In genomic region chr15:101650145-101650544, GRCh38 we compare ENCODE assay signal across 12 cellular contexts. TPM values are rescaled to one million over a fixed set of nuclear protein-coding genes. Genes with fewer than 3 reads are reported as not detected.
A peak's percentile ranks its signal among the peaks of the same experiment; 100 is the strongest.
DNase-seq lines count a peak whose midpoint lies in the region; ATAC-seq, FAIRE-seq and TF ChIP-seq lines count a peak whose summit lies in the region.
"Had no signal": no experiment of that assay in that cellular context is flagged by ENCODE, and none has a peak within 500 bp of the region (broad histone marks: within the 10 kb centered on the region; RNA-seq: fewer than 3 reads in every experiment).

No MANE protein-coding gene starts in this region.

- WGBS in GM12878 (ENCODE audit: insufficient coverage, insufficient replicate concordance, low lambda C conversion rate, missing lambda C conversion rate): 84% methylated on average over 5 of the region's 5 CpGs
- 54 to 63% (median 58%) methylated on average over 5 of the region's 5 CpGs for WGBS in stomach, 5 donors

- in situ Hi-C loops in GM12878 (cut with MboI): no loop called here

- H3K9me3 ChIP-seq in DOHH2 (ENCODE audit: control insufficient read depth, insufficient read depth, low read length) (no peaks in the 10 kb centered on the region), Loucy (ENCODE audit: insufficient read depth, low read depth, low read length) (no peaks in the 10 kb centered on the region), GM12878 (replicated peaks; ENCODE audit: control insufficient read depth, insufficient read depth, low read length) (no peaks in the 10 kb centered on the region), stomach (no peaks in the 10 kb centered on the region)
- H3K9me3 ChIP-seq: thyroid gland had no signal

- H3K9me2 ChIP-seq in DOHH2 (replicated peaks; ENCODE audit: control insufficient read depth, low read length): no peaks in the 10 kb centered on the region
- no peaks in the 10 kb centered on the region for H3K9me2 ChIP-seq in Loucy (replicated peaks; ENCODE audit: low read depth, low read length)

- no peak for TF ChIP-seq RAD21 in GM12878 (IDR thresholded peaks at IDR 0.05; ENCODE audit: insufficient read depth, low read depth, low read length)

- H3K4me3 Mint-ChIP-seq in neural crest cell: peak overlapping the region; percentile 53

- POLR2A ChIA-PET in GM12878 (lab: Charles Lee): interaction anchor here (0.8 kb wide), 1 partner anchor 374 kb away, joined by 4 read pairs; no protein-coding TSS in a partner anchor

- no peaks in the 10 kb centered on the region for H3K27me3 ChIP-seq in DOHH2 (ENCODE audit: control insufficient read depth, low read length)
- H3K27me3 ChIP-seq in Loucy (ENCODE audit: insufficient read depth, low read length, poor library complexity, severe bottlenecking): no peaks in the 10 kb centered on the region
- H3K27me3 ChIP-seq in GM12878 (replicated peaks in 1 of 2; ENCODE audit: control insufficient read depth in 2 of 2, insufficient read depth in 2 of 2, low read length in 1 of 2): no peaks in the 10 kb centered on the region
- H3K27me3 ChIP-seq in stomach: no peaks in the 10 kb centered on the region
- H3K27me3 ChIP-seq: thyroid gland had no signal

- peak overlapping the region; percentile 96 for H3K9ac ChIP-seq in Loucy (ENCODE audit: low read depth, low read length, poor library complexity, severe bottlenecking)
- H3K9ac ChIP-seq in GM12878 (ENCODE audit: control insufficient read depth, insufficient read depth, low read length): peak overlapping the region; percentile 14; the same call in 1 of the 2 replicates

- CTCF ChIA-PET in GM12878 (lab: Yijun Ruan, JAX): interaction anchor here (0.7 to 2.6 kb wide), 3 partner anchors 9 to 387 kb away, joined by 3 to 23 read pairs (median 4); no protein-coding TSS in a partner anchor

- intact Hi-C loops in GM12878 (cut with micrococcal nuclease; ENCODE audit: unreplicated experiment): loop anchor here (5.0 kb wide), 2 partner anchors 373 to 1048 kb away; partner anchors contain the start of genes ASB7, LINS1 and SELENOS
- intact Hi-C loops in stomach (cut with DNase I; ENCODE audit: low total_unique reads): no loop called here

- RAD21 ChIA-PET in GM12878 (lab: Charles Lee; ENCODE audit: unreplicated experiment): interaction anchor here (1.5 to 1.8 kb wide), 2 partner anchors 9 to 73 kb away, joined by 4 to 8 read pairs; no protein-coding TSS in a partner anchor

- no TSS peak for BruUV-seq in GM12878 (replicated peaks; lab: Mats Ljungman, UMichigan)

- H4K20me1 ChIP-seq in DOHH2 (ENCODE audit: control insufficient read depth, insufficient read depth, low read depth, low read length) (peaks cover 15% of the 10 kb centered on the region; the same call in 1 of the 2 replicates), Loucy (ENCODE audit: insufficient read depth, low read length, poor library complexity, severe bottlenecking) (peaks cover 34% of the 10 kb centered on the region), GM12878 (ENCODE audit: control insufficient read depth, insufficient read depth) (no peaks in the 10 kb centered on the region)

- no peak for FAIRE-seq in GM12878 (lab: Jason Lieb, UNC)
- FAIRE-seq: bronchial epithelial cell, GM18507 had no signal

- TF ChIP-seq EP300 in GM12878 (IDR thresholded peaks at IDR 0.05; ENCODE audit: borderline replicate concordance in 1 of 2, control insufficient read depth in 1 of 2, low read depth in 2 of 2, low read length in 2 of 2) (no peak), stomach (IDR thresholded peaks at IDR 0.05) (no peak)

- peaks cover 5% of the 10 kb centered on the region for H3K36me3 Mint-ChIP-seq in neural crest cell (ENCODE audit: low read depth)

- SMC1A ChIA-PET in GM12878 (lab: Charles Lee; ENCODE audit: uncharacterized antibody, unreplicated experiment): interaction anchor here (0.9 to 1.4 kb wide), 5 partner anchors 9 to 407 kb away, joined by 3 to 5 read pairs (median 4); no protein-coding TSS in a partner anchor

- H3K27ac Mint-ChIP-seq in neural crest cell (ENCODE audit: unreplicated experiment): no peak overlapping the region

- H2AFZ ChIP-seq in Loucy (ENCODE audit: low read length): no peak overlapping the region
- no peak overlapping the region for H2AFZ ChIP-seq in GM12878 (ENCODE audit: control insufficient read depth, low read depth, low read length)

- TF ChIP-seq CTCF in DOHH2 (IDR thresholded peaks at IDR 0.05; ENCODE audit: low read depth, low read length, poor library complexity, severe bottlenecking): no peak
- TF ChIP-seq CTCF in Loucy (conservative IDR thresholded peaks at IDR 0.05; ENCODE audit: low read length): no peak
- TF ChIP-seq CTCF in GM12878 (IDR thresholded peaks at IDR 0.05 in 2 of 3, conservative IDR thresholded peaks at IDR 0.05 in 1 of 3; ENCODE audit: control insufficient read depth in 2 of 3, extremely low read depth in 1 of 3, insufficient read depth in 1 of 3, low read depth in 3 of 3, low read length in 3 of 3): no peak
- no peak for TF ChIP-seq CTCF in neural crest cell (conservative IDR thresholded peaks at IDR 0.05)
- TF ChIP-seq CTCF in stomach (IDR thresholded peaks at IDR 0.05): no peak

- H3K9me3 Mint-ChIP-seq in neural crest cell: no peaks in the 10 kb centered on the region

- no peak for ATAC-seq in GM12878
- ATAC-seq in GM21515 (IDR thresholded peaks at IDR 0.05; ENCODE audit: unreplicated experiment): no peak

- no peak for DNase-seq in GM12878 (ENCODE audit: low read depth, low spot score)
- DNase-seq in neural crest cell (ENCODE audit: low read depth, low spot score): no peak
- no peak for DNase-seq in NCI-H1436 (lab: John Stamatoyannopoulos, UW)
- no peak for DNase-seq in stomach
- DNase-seq: NCI-H2227 treated with DMSO at 0.1 percent for 48 hours, posterior cingulate gyrus, thyroid gland had no signal

- peaks cover 38% of the 10 kb centered on the region for H3K4me1 ChIP-seq in DOHH2 (ENCODE audit: control insufficient read depth, low read length)
- peaks cover 27% of the 10 kb centered on the region for H3K4me1 ChIP-seq in Loucy (ENCODE audit: insufficient read depth, low read length, poor library complexity, severe bottlenecking)
- H3K4me1 ChIP-seq in GM12878 (ENCODE audit: control insufficient read depth, insufficient read depth, low read length): peaks cover 20% of the 10 kb centered on the region
- peaks cover 29 to 62% (median 42%) of the 10 kb centered on the region in 4 donors for H3K4me1 ChIP-seq in stomach

- H3F3A ChIP-seq in DOHH2 (ENCODE audit: control insufficient read depth, insufficient read depth): peaks cover 13% of the 10 kb centered on the region
- H3F3A ChIP-seq in Loucy (ENCODE audit: low read depth): peaks cover 13% of the 10 kb centered on the region; the same call in 1 of the 2 replicates

- H3K27me3 Mint-ChIP-seq in neural crest cell (ENCODE audit: low read depth): no peaks in the 10 kb centered on the region

- peak overlapping the region; percentile 81 for H3K4me3 ChIP-seq in DOHH2 (ENCODE audit: low read length)
- H3K4me3 ChIP-seq in Loucy (ENCODE audit: low read length, poor library complexity, severe bottlenecking): peak overlapping the region; percentile 98
- peak overlapping the region; percentile 83; the same call in 1 of the 2 replicates for H3K4me3 ChIP-seq in GM12878
- H3K4me3 ChIP-seq in stomach: no peak overlapping the region

- H3K36me3 ChIP-seq in DOHH2 (ENCODE audit: control insufficient read depth, low read length): peaks cover 63% of the 10 kb centered on the region
- H3K36me3 ChIP-seq in Loucy (ENCODE audit: insufficient read depth, low read length): peaks cover 9% of the 10 kb centered on the region; the same call in 1 of the 2 replicates
- peaks cover 1 to 16% of the 10 kb centered on the region in 2 experiments; a peak in 3 of 4 replicates for H3K36me3 ChIP-seq in GM12878 (ENCODE audit: control insufficient read depth in 2 of 2, insufficient read depth in 2 of 2, low read length in 1 of 2)
- peaks cover 21 to 50% (median 42%) of the 10 kb centered on the region in 4 donors for H3K36me3 ChIP-seq in stomach

- H3K27ac ChIP-seq in DOHH2 (ENCODE audit: low read depth, low read length) (no peak overlapping the region), GM12878 (ENCODE audit: control insufficient read depth, insufficient read depth) (no peak overlapping the region), stomach (peak overlapping the region in 1 of 5 donors; percentile 99)
- H3K27ac ChIP-seq: thyroid gland had no signal

- no peak for TF ChIP-seq POLR2A in GM12878 (IDR thresholded peaks at IDR 0.05; ENCODE audit: low read depth, low read length)
- no peak for TF ChIP-seq POLR2A in stomach (IDR thresholded peaks at IDR 0.05)

- H3K4me2 ChIP-seq in DOHH2 (ENCODE audit: low read length) (peak overlapping the region; percentile 94), Loucy (ENCODE audit: low read depth, low read length, poor library complexity, severe bottlenecking) (peak overlapping the region; percentile 97), GM12878 (ENCODE audit: control insufficient read depth, insufficient read depth) (peak overlapping the region; percentile 88)

- peaks cover 65% of the 10 kb centered on the region for H3K79me2 ChIP-seq in DOHH2 (ENCODE audit: control insufficient read depth, low read length)
- H3K79me2 ChIP-seq in Loucy (ENCODE audit: insufficient read depth, low read length): peaks cover 64% of the 10 kb centered on the region
- peaks cover 46% of the 10 kb centered on the region for H3K79me2 ChIP-seq in GM12878 (ENCODE audit: control insufficient read depth, insufficient read depth, low read length)

- peaks cover 23% of the 10 kb centered on the region for H3K4me1 Mint-ChIP-seq in neural crest cell

TF ChIP-seq in GM12878, 131 proteins besides CTCF, POLR2A, EP300 and RAD21 (continues in another document):
- no peak for TF ChIP-seq GATAD2B (conservative IDR thresholded peaks at IDR 0.05; ENCODE audit: low read depth)

RNA-seq across cellular contexts. Expression of gene TM2D3, which starts 2.0 kb away (rescaled TPM):
- 114 and 119 TPM in 2 replicates for total RNA-seq in GM12878 (2013; cell fraction: nucleolus; rRNA removed)
- total RNA-seq in GM12878 (2014; rRNA removed) (41.2 and 42.6 TPM in 2 replicates), GM12878 (2014; rRNA removed; fragmentation: Illumina TruSeq; extraction: Trizol) (32.1 and 32.4 TPM in 2 replicates), GM12878 (2021) (27.9 and 28.7 TPM in 2 replicates), neural crest cell (50.7 and 54.2 TPM in 2 replicates), stomach (100 to 1,000 TPM in 1 of 5 donors, 10 to 100 TPM in 4; 20.4 to 128 (median 63.0) TPM)
- 28.0 TPM for polyA plus RNA-seq in GM12878 (2011; ENCODE audit: low read depth)
- polyA plus RNA-seq in GM12878 (2011; rRNA removed) (84.5 and 86.3 TPM in 2 replicates), GM12878 (2014; fragmentation: Illumina TruSeq; extraction: Trizol) (24.9 and 28.3 TPM in 2 replicates), GM12878 (2014; fragmentation: Nextera tagmentation; extraction: Ambion mirVana) (10 to 100 TPM; 48.7 to 71.8 TPM), GM12878 (2014; rRNA removed) (28.1 and 30.0 TPM in 2 replicates), GM12878 (2016; fragmentation: Nextera tagmentation; extraction: Ambion mirVana) (10 to 100 TPM; 52.4 to 53.5 TPM), stomach (10 to 100 TPM; 23.7 to 34.6 (median 24.1) TPM)
- polyA plus RNA-seq in GM12878 (2011; cell fraction: cytosol; rRNA removed): 49.7 and 55.4 TPM in 2 replicates
- polyA plus RNA-seq in GM12878 (2011; cell fraction: nucleus; rRNA removed): 57.0 and 64.8 TPM in 2 replicates
- polyA plus RNA-seq in GM12878 (2012): 42.4 and 46.1 TPM in 2 replicates
- polyA minus RNA-seq in GM12878 (2011; rRNA and poly(A)+ RNA removed): 65.1 and 69.1 TPM in 2 replicates
- polyA minus RNA-seq in GM12878 (2011; cell fraction: cytosol; rRNA and poly(A)+ RNA removed): 17.4 and 26.0 TPM in 2 replicates
- polyA minus RNA-seq in GM12878 (2011; cell fraction: nucleus; rRNA and poly(A)+ RNA removed): 88.4 and 129 TPM in 2 replicates

Comparison
In these comparisons a context has a peak if more than half of its experiments do, and no peak if none do; other contexts are left out.
1. H3K4me3 ChIP-seq: peak in DOHH2 (single experiment), Loucy (single experiment) and GM12878 (single experiment); none in stomach (0 of 4).
2. Peak in every context shown above with its lines, with median percentiles within 50 percentile points of each other: H3K4me2 ChIP-seq.